24 cellular contexts compared by ENCODE assay signal in the genomic region with DNA sequence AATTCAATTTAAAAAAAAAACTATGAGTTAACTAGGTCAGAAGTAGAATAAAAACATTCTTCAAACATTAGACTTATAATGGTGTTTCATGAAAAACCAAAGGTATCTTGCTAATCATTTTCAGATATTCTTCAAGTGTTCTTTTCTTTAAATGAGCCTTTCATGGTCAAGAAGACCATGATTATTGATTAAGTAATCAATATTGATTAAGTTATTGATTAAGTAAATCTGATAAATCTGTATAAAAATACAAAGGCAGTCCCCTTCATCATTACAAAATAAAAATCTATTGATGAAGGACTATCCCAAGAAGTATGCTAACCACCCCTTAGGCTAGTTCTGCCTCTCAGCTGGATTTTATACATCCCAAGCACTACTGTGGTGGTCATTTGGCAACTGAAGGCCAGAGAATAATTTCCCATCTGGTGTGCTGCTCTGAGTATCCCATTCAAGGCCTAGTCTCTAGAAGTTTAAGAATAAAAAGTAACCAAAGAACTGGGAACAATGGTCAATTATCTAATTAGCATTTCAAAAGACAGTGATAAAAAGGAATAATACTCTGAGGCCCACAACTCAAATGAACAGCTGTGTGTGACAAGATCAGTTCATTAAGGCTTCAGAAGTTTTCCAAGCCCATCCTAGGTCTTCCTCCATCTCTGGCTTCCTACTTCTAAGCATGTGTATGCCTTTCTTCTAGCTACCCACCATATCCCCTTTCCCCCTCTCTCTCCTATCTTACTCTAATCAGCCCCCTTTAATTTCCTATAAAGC.
DNase-seq lines count a peak whose midpoint lies in the region; TF ChIP-seq lines count a peak whose summit lies in the region.
"Had no signal": no experiment of that assay in that cellular context is flagged by ENCODE, and none has a peak within 500 bp of the region (broad histone marks: within the 10 kb centered on the region; RNA-seq: fewer than 3 reads in every experiment).

No MANE protein-coding gene starts in this region.

- no peak overlapping the region for H3K4ac ChIP-seq in H9 (ENCODE audit: low read depth, low read length)

- no peaks in the 10 kb centered on the region for H4K20me1 ChIP-seq in H9 (ENCODE audit: control insufficient read depth, insufficient read depth, insufficient read length)
- no peaks in the 10 kb centered on the region for H4K20me1 ChIP-seq in MM.1S (ENCODE audit: insufficient read depth, low read length)

- H3K79me1 ChIP-seq in H9 (ENCODE audit: insufficient read depth, low read depth, low read length, poor library complexity, severe bottlenecking): peaks cover 6% of the 10 kb centered on the region

- H2AK5ac ChIP-seq in H9 (ENCODE audit: insufficient read length, low read length): no peak overlapping the region

- no peaks in the 10 kb centered on the region for H3K9me3 Mint-ChIP-seq in H9
- no peaks in the 10 kb centered on the region for H3K9me3 Mint-ChIP-seq in endodermal cell
- H3K9me3 Mint-ChIP-seq in neural crest cell: peaks cover 3% of the 10 kb centered on the region
- no peaks in the 10 kb centered on the region for H3K9me3 Mint-ChIP-seq in T-helper 2 cell treated with Interferon-gamma antibody and Interleukin-4, amounts not matched to agents 5 μg/mL and 100 μg/mL, for 36 hours
- H3K9me3 Mint-ChIP-seq: CD4-positive, alpha-beta memory T cell had no signal

- H4K5ac ChIP-seq in H9 (ENCODE audit: insufficient read length, low read depth, low read length): no peak overlapping the region

- no peak overlapping the region for H4K8ac ChIP-seq in H9 (replicated peaks; ENCODE audit: insufficient read length, low read depth, low read length)

- H2AFZ ChIP-seq in H9 (ENCODE audit: low read length) (no peak overlapping the region), MM.1S (ENCODE audit: low read length) (no peak overlapping the region)

- no peaks in the 10 kb centered on the region for H3F3A ChIP-seq in MM.1S (ENCODE audit: insufficient read depth, low read length)

- no peak overlapping the region for H3K4me2 ChIP-seq in H9 (ENCODE audit: insufficient read depth, insufficient read length, low read length)
- no peak overlapping the region for H3K4me2 ChIP-seq in MM.1S (ENCODE audit: low read depth, low read length)
- H3K4me2 ChIP-seq: BLaER1 had no signal

- H3K36me3 Mint-ChIP-seq in H9 (ENCODE audit: insufficient read depth in 1 of 3, low read depth in 3 of 3): no peaks in the 10 kb centered on the region
- no peaks in the 10 kb centered on the region for H3K36me3 Mint-ChIP-seq in endodermal cell (ENCODE audit: low read depth)
- peaks cover 2% of the 10 kb centered on the region for H3K36me3 Mint-ChIP-seq in neural crest cell (ENCODE audit: low read depth)
- no peaks in the 10 kb centered on the region for H3K36me3 Mint-ChIP-seq in T-helper 2 cell treated with Interferon-gamma antibody and Interleukin-4, amounts not matched to agents 5 μg/mL and 100 μg/mL, for 36 hours (ENCODE audit: low read depth)
- H3K36me3 Mint-ChIP-seq: CD4-positive, alpha-beta memory T cell had no signal

- no peaks in the 10 kb centered on the region for H3K36me3 ChIP-seq in HUES64 (ENCODE audit: insufficient read depth, low read length)
- no peaks in the 10 kb centered on the region for H3K36me3 ChIP-seq in endodermal cell (ENCODE audit: control insufficient read depth, insufficient read depth, low read length)
- no peaks in the 10 kb centered on the region for H3K36me3 ChIP-seq in MM.1S (replicated peaks; ENCODE audit: insufficient read depth, low read length)
- H3K36me3 ChIP-seq: MG63, Peyer's patch, SJCRH30 had no signal

- H3K9me2 ChIP-seq in MM.1S (replicated peaks; ENCODE audit: insufficient read depth, low read length): no peaks in the 10 kb centered on the region

- H3K27me3 ChIP-seq in H9 (ENCODE audit: insufficient read depth, low read length) (no peaks in the 10 kb centered on the region), HUES64 (ENCODE audit: insufficient read depth, low read length) (no peaks in the 10 kb centered on the region), endodermal cell (ENCODE audit: control insufficient read depth, insufficient read depth, low read length, poor library complexity, severe bottlenecking) (no peaks in the 10 kb centered on the region), MM.1S (replicated peaks; ENCODE audit: insufficient read depth, low read length) (no peaks in the 10 kb centered on the region)
- H3K27me3 ChIP-seq: BLaER1, MG63, Peyer's patch, SJCRH30 had no signal

- H3K9ac ChIP-seq in H9 (ENCODE audit: extremely low read depth, insufficient read length, low read length): no peak overlapping the region
- no peak overlapping the region for H3K9ac ChIP-seq in HUES64 (ENCODE audit: low read depth, low read length)
- no peak overlapping the region for H3K9ac ChIP-seq in endodermal cell (ENCODE audit: extremely low read depth, low read length, poor library complexity, severe bottlenecking)
- H3K9ac ChIP-seq in MM.1S (ENCODE audit: low read length): no peak overlapping the region
- H3K9ac ChIP-seq: BLaER1 had no signal

- H3T11ph ChIP-seq in H9 (ENCODE audit: low read length): no peak overlapping the region

- H2BK12ac ChIP-seq in H9 (ENCODE audit: insufficient read length, low read depth, low read length): no peak overlapping the region

- peak overlapping the region in 1 of 2 experiments; percentile 43; a peak in 1 of 5 replicates for H3K4me3 Mint-ChIP-seq in H9
- H3K4me3 Mint-ChIP-seq in endodermal cell: no peak overlapping the region
- H3K4me3 Mint-ChIP-seq in neural crest cell: peak overlapping the region; percentile 51
- H3K4me3 Mint-ChIP-seq in T-helper 2 cell treated with Interferon-gamma antibody and Interleukin-4, amounts not matched to agents 5 μg/mL and 100 μg/mL, for 36 hours: no peak overlapping the region
- H3K4me3 Mint-ChIP-seq: CD4-positive, alpha-beta memory T cell had no signal

- H3K4me1 Mint-ChIP-seq in H9: peaks cover 34 to 40% of the 10 kb centered on the region in 2 experiments
- peaks cover 21% of the 10 kb centered on the region for H3K4me1 Mint-ChIP-seq in endodermal cell
- peaks cover 22% of the 10 kb centered on the region for H3K4me1 Mint-ChIP-seq in neural crest cell
- no peaks in the 10 kb centered on the region for H3K4me1 Mint-ChIP-seq in T-helper 2 cell treated with Interferon-gamma antibody and Interleukin-4, amounts not matched to agents 5 μg/mL and 100 μg/mL, for 36 hours (ENCODE audit: low read depth)
- H3K4me1 Mint-ChIP-seq: CD4-positive, alpha-beta memory T cell had no signal

- H3K14ac ChIP-seq in H9 (ENCODE audit: insufficient read depth, low read length): no peak overlapping the region

- no peak overlapping the region for H2BK15ac ChIP-seq in H9 (ENCODE audit: low read depth, low read length)

- DNase-seq in H9 (no peak), endodermal cell (no peak), neural crest cell (ENCODE audit: low read depth, low spot score) (no peak), T1000 (lab: John Stamatoyannopoulos, UW) (no peak), MM.1S (no peak)
- DNase-seq in T-helper 2 cell treated with Interferon-gamma antibody and Interleukin-4, amounts not matched to agents 5 μg/mL and 100 μg/mL, for 36 hours (ENCODE audit: low spot score): no peak
- DNase-seq: ACHN; Caco-2; CD4-positive, alpha-beta memory T cell; DMS 273 treated with DMSO at 0.1 percent for 48 hours; DND-41; HCEC 1CT; MG63; NCI-H1048; NCI-H1417 treated with DMSO at 0.1 percent for 48 hours; NCI-H1930; NCI-H226; NCI-H510A treated with DMSO at 0.1 percent for 48 hours; NCI-H82; Peyer's patch; SJCRH30 had no signal

- TF ChIP-seq CTCF in H9 (conservative IDR thresholded peaks at IDR 0.05) (no peak), endodermal cell (conservative IDR thresholded peaks at IDR 0.05) (no peak), neural crest cell (conservative IDR thresholded peaks at IDR 0.05) (no peak), MM.1S (IDR thresholded peaks at IDR 0.05; ENCODE audit: low read length) (no peak)

- H3K4me3 ChIP-seq in HUES64 (ENCODE audit: low read length): no peak overlapping the region
- H3K4me3 ChIP-seq in endodermal cell (ENCODE audit: low read length): no peak overlapping the region
- H3K4me3 ChIP-seq in MM.1S (ENCODE audit: low read length): no peak overlapping the region
- H3K4me3 ChIP-seq: BLaER1, GM12878, MG63, Peyer's patch, SJCRH30 had no signal

- H3K4me1 ChIP-seq in H9 (ENCODE audit: insufficient read depth, low read length) (peaks cover under 1% of the 10 kb centered on the region; the same call in 1 of the 2 replicates), HUES64 (ENCODE audit: insufficient read depth, low read length) (peaks cover 42% of the 10 kb centered on the region), endodermal cell (ENCODE audit: control insufficient read depth, insufficient read depth, low read length) (peaks cover 3% of the 10 kb centered on the region), MM.1S (ENCODE audit: low read length) (no peaks in the 10 kb centered on the region)
- H3K4me1 ChIP-seq: Caco-2, Peyer's patch had no signal

- no peaks in the 10 kb centered on the region for H3K9me3 ChIP-seq in H9 (ENCODE audit: control insufficient read depth, low read depth, low read length)
- no peaks in the 10 kb centered on the region for H3K9me3 ChIP-seq in HUES64 (ENCODE audit: insufficient read depth, low read depth, low read length)
- H3K9me3 ChIP-seq in endodermal cell (ENCODE audit: control insufficient read depth, low read length): no peaks in the 10 kb centered on the region
- no peaks in the 10 kb centered on the region for H3K9me3 ChIP-seq in MM.1S (replicated peaks; ENCODE audit: insufficient read depth, low read length)
- H3K9me3 ChIP-seq: Caco-2, MG63, Peyer's patch, SJCRH30 had no signal

- H3K56ac ChIP-seq in H9 (ENCODE audit: insufficient read length, low read depth, low read length): no peak overlapping the region

- H3K79me2 ChIP-seq in H9 (ENCODE audit: insufficient read depth, low read length) (peaks cover 2% of the 10 kb centered on the region; the same call in 1 of the 2 replicates), MM.1S (ENCODE audit: low read length) (no peaks in the 10 kb centered on the region)

- H2BK20ac ChIP-seq in H9 (ENCODE audit: low read depth, low read length, poor library complexity, severe bottlenecking): no peak overlapping the region

- no peak overlapping the region for H2BK120ac ChIP-seq in H9 (ENCODE audit: low read depth, low read length, poor library complexity, severe bottlenecking)

- no peak overlapping the region for H2BK5ac ChIP-seq in H9 (ENCODE audit: insufficient read length, low read length)

- H3K23me2 ChIP-seq in H9 (ENCODE audit: insufficient read length, low read depth, low read length, poor library complexity, severe bottlenecking): no peaks in the 10 kb centered on the region

- no peak overlapping the region for H4K91ac ChIP-seq in H9 (ENCODE audit: insufficient read length, low read depth, low read length)

- H3K27ac Mint-ChIP-seq in H9 (peak overlapping the region in 2 of 3 experiments; percentile 10 to 56; a peak in 3 of 7 replicates), endodermal cell (no peak overlapping the region), neural crest cell (ENCODE audit: unreplicated experiment) (peak overlapping the region; percentile 16)
- H3K27ac Mint-ChIP-seq in T-helper 2 cell treated with Interferon-gamma antibody and Interleukin-4, amounts not matched to agents 5 μg/mL and 100 μg/mL, for 36 hours: no peak overlapping the region
- H3K27ac Mint-ChIP-seq: CD4-positive, alpha-beta memory T cell had no signal

- H3K27me3 Mint-ChIP-seq in H9 (ENCODE audit: low read depth) (no peaks in the 10 kb centered on the region; the same call in 1 of the 2 replicates), endodermal cell (ENCODE audit: insufficient read depth) (no peaks in the 10 kb centered on the region), neural crest cell (ENCODE audit: low read depth) (no peaks in the 10 kb centered on the region)
- H3K27me3 Mint-ChIP-seq in T-helper 2 cell treated with Interferon-gamma antibody and Interleukin-4, amounts not matched to agents 5 μg/mL and 100 μg/mL, for 36 hours (ENCODE audit: low read depth): no peaks in the 10 kb centered on the region
- H3K27me3 Mint-ChIP-seq: CD4-positive, alpha-beta memory T cell had no signal

- H3K23ac ChIP-seq in H9 (ENCODE audit: insufficient read length, low read depth, low read length): no peak overlapping the region

- H3K27ac ChIP-seq in H9 (ENCODE audit: insufficient read length, low read depth, low read length): no peak overlapping the region
- peak overlapping the region; percentile 3; the same call in 1 of the 2 replicates for H3K27ac ChIP-seq in HUES64 (ENCODE audit: low read depth, low read length)
- peak overlapping the region; percentile 71 for H3K27ac ChIP-seq in endodermal cell (ENCODE audit: low read depth, low read length)
- H3K27ac ChIP-seq in MM.1S (ENCODE audit: low read length): no peak overlapping the region
- H3K27ac ChIP-seq: BLaER1, Peyer's patch, SJCRH30 had no signal

- H3K18ac ChIP-seq in H9 (ENCODE audit: insufficient read length, low read depth, low read length): no peak overlapping the region

Comparison
In these comparisons a context has a peak if more than half of its experiments do, and no peak if none do; other contexts are left out.
1. H3K27ac ChIP-seq: peak in HUES64 (single experiment) and endodermal cell (single experiment); none in H9 (single experiment) and MM.1S (single experiment).
2. H3K27ac Mint-ChIP-seq: peak in H9 (2 of 3) and neural crest cell (single experiment); none in endodermal cell (single experiment) and T-helper 2 cell treated with Interferon-gamma antibody and Interleukin-4, amounts not matched to agents 5 μg/mL and 100 μg/mL, for 36 hours (single experiment).